8 cellular contexts compared by ENCODE assay signal in genomic region chr6:45377041-45377554, GRCh38. TPM values are rescaled to one million over a fixed set of nuclear protein-coding genes. Genes with fewer than 3 reads are reported as not detected.
DNase-seq lines count a peak whose midpoint lies in the region; ATAC-seq and TF ChIP-seq lines count a peak whose summit lies in the region.

No MANE protein-coding gene starts in this region.

- H3K9me3 ChIP-seq in Karpas-422 (ENCODE audit: low read length) (no peaks in the 10 kb centered on the region), adipocyte (ENCODE audit: control insufficient read depth, low read length) (no peaks in the 10 kb centered on the region), iPS-15b (ENCODE audit: control insufficient read depth, insufficient read depth, low read length) (no peaks in the 10 kb centered on the region), skeletal muscle tissue (ENCODE audit: control insufficient read depth in 3 of 3, low read length in 3 of 3) (no peaks in the 10 kb centered on the region)

- no peaks in the 10 kb centered on the region for H3K79me2 ChIP-seq in Karpas-422 (ENCODE audit: low read length)

- H3K4me3 ChIP-seq in AG09309 (ENCODE audit: control insufficient read depth, low read depth, low read length) = peak overlapping the region; percentile 67
- H3K4me3 ChIP-seq in Karpas-422 (ENCODE audit: low read length) = peak overlapping the region; percentile 95
- H3K4me3 ChIP-seq in adipocyte (ENCODE audit: low read length) = peak overlapping the region; percentile 97
- H3K4me3 ChIP-seq in iPS-15b (ENCODE audit: low read depth, low read length) = peak overlapping the region; percentile 81
- peak overlapping the region; percentile 81 to 96 (median 86) for H3K4me3 ChIP-seq in skeletal muscle tissue (ENCODE audit: low read length in 3 of 3)

- no peak overlapping the region for H3K27ac ChIP-seq in Karpas-422 (ENCODE audit: low read length)
- peak overlapping the region; percentile 97 for H3K27ac ChIP-seq in skeletal muscle tissue (ENCODE audit: low read depth, low read length)

- DNase-seq in AG09309 (ENCODE audit: low read depth) = no peak
- no peak for DNase-seq in Karpas-422
- no peak for DNase-seq in adipocyte (ENCODE audit: low read depth)
- DNase-seq in NCI-H2081 treated with DMSO at 0.1 percent for 48 hours (lab: John Stamatoyannopoulos, UW) = no peak

- peak; percentile 5 for ATAC-seq in GM19023 (IDR thresholded peaks at IDR 0.05; ENCODE audit: unreplicated experiment)
- ATAC-seq in HG03520 (IDR thresholded peaks at IDR 0.05; ENCODE audit: unreplicated experiment) = no peak

- no peaks in the 10 kb centered on the region for H3K9me2 ChIP-seq in Karpas-422 (replicated peaks; ENCODE audit: insufficient read depth, low read length)

- H3K9ac ChIP-seq in Karpas-422 (ENCODE audit: low read length) (peak overlapping the region; percentile 87), adipocyte (ENCODE audit: low read length) (peak overlapping the region; percentile 98), iPS-15b (ENCODE audit: low read depth, low read length) (peak overlapping the region; percentile 85), skeletal muscle tissue (ENCODE audit: low read depth in 1 of 3, low read length in 3 of 3) (peak overlapping the region; percentile 87 to 94 (median 88))

- H3K36me3 ChIP-seq in Karpas-422 (ENCODE audit: insufficient read depth, low read length) (no peaks in the 10 kb centered on the region), adipocyte (ENCODE audit: control insufficient read depth, insufficient read depth, low read length, severe bottlenecking) (no peaks in the 10 kb centered on the region), iPS-15b (ENCODE audit: control insufficient read depth, insufficient read depth, low read length) (no peaks in the 10 kb centered on the region), skeletal muscle tissue (ENCODE audit: control insufficient read depth in 3 of 3, insufficient read depth in 3 of 3, low read length in 3 of 3) (no peaks in the 10 kb centered on the region)

- no peaks in the 10 kb centered on the region for H4K20me1 ChIP-seq in Karpas-422 (ENCODE audit: insufficient read depth, low read depth, low read length)

- peak overlapping the region; percentile 92 for H3K4me2 ChIP-seq in Karpas-422 (ENCODE audit: low read depth, low read length, poor library complexity, severe bottlenecking)

- H3K27me3 ChIP-seq in Karpas-422 (ENCODE audit: low read length) (no peaks in the 10 kb centered on the region), adipocyte (replicated peaks; ENCODE audit: control insufficient read depth, insufficient read depth, low read length) (no peaks in the 10 kb centered on the region), iPS-15b (ENCODE audit: control insufficient read depth, insufficient read depth, low read length) (no peaks in the 10 kb centered on the region), skeletal muscle tissue (ENCODE audit: control insufficient read depth in 3 of 3, insufficient read depth in 3 of 3, low read length in 3 of 3) (no peaks in the 10 kb centered on the region)

- no peak for TF ChIP-seq CTCF in AG09309 (IDR thresholded peaks at IDR 0.05; ENCODE audit: control insufficient read depth, insufficient read depth, low read depth, low read length, missing control alignments)

- H3K4me1 ChIP-seq in Karpas-422 (ENCODE audit: low read length) (peaks cover 34% of the 10 kb centered on the region), adipocyte (ENCODE audit: control insufficient read depth, insufficient read depth, low read length) (peaks cover 18% of the 10 kb centered on the region), iPS-15b (ENCODE audit: control insufficient read depth, insufficient read depth, low read length) (peaks cover 4% of the 10 kb centered on the region), skeletal muscle tissue (ENCODE audit: control insufficient read depth in 3 of 3, insufficient read depth in 3 of 3, low read length in 3 of 3) (peaks cover 0 to 18% (median 0%) of the 10 kb centered on the region in 3 donors)

- peak overlapping the region; percentile 98 for H2AFZ ChIP-seq in Karpas-422 (ENCODE audit: low read length)

RNA-seq across cellular contexts. Expression of gene SUPT3H, which starts 0.6 kb away (rescaled TPM):
- total RNA-seq in Karpas-422 (2014; rRNA removed; shearing (Covaris generic); ENCODE audit: low replicate concordance) = 2.0 and 2.6 TPM in 2 replicates
- 9.9 TPM for total RNA-seq in skeletal muscle tissue

RNA-seq across cellular contexts. Expression of gene RUNX2, which starts 49.0 kb away (rescaled TPM):
- 0.19 and 0.90 TPM in 2 replicates for total RNA-seq in Karpas-422 (2014; rRNA removed; shearing (Covaris generic); ENCODE audit: low replicate concordance)
- 0.52 TPM for total RNA-seq in skeletal muscle tissue
